ENCODE assay signal across 15 cellular contexts in genomic region chr9:17942498-17942897, GRCh38.
A peak's percentile ranks its signal among the peaks of the same experiment; 100 is the strongest.
DNase-seq lines count a peak whose midpoint lies in the region; ATAC-seq and TF ChIP-seq lines count a peak whose summit lies in the region.
"Had no signal": no experiment of that assay in that cellular context is flagged by ENCODE, and none has a peak within 500 bp of the region (broad histone marks: within the 10 kb centered on the region; RNA-seq: fewer than 3 reads in every experiment).

No MANE protein-coding gene starts in this region.

- H3K9me3 ChIP-seq in HEK293 (ENCODE audit: control insufficient read depth, insufficient read depth, low read depth, low read length): no peaks in the 10 kb centered on the region
- H3K9me3 ChIP-seq in colonic mucosa: no peaks in the 10 kb centered on the region

- CTCF ChIA-PET in HEK293 (lab: Yijun Ruan, JAX): no interaction called here

- no peak overlapping the region for H3K4me3 ChIP-seq in HEK293 (ENCODE audit: low read depth, low read length)
- no peak overlapping the region for H3K4me3 ChIP-seq in colonic mucosa

- H3K36me3 ChIP-seq in HEK293 (ENCODE audit: control insufficient read depth in 2 of 2, insufficient read depth in 1 of 2, low read length in 2 of 2) (no peaks in the 10 kb centered on the region), colonic mucosa (no peaks in the 10 kb centered on the region)

- intact Hi-C loops in colonic mucosa (cut with DNase I): no loop called here

- DNase-seq in NCI-H146 (lab: John Stamatoyannopoulos, UW) (peak; percentile 56), NCI-H2171 treated with DMSO at 0.1 percent for 48 hours (lab: John Stamatoyannopoulos, UW) (peak; percentile 60), colonic mucosa (peak; percentile 36)
- DNase-seq in activated CD4-positive, alpha-beta T cell treated with anti-CD3 and anti-CD28 coated beads for 1 hour: no peak
- DNase-seq in stimulated activated CD8-positive, alpha-beta memory T cell treated with anti-CD3 and anti-CD28 coated beads, Interleukin-4, amount 100 ng/mL, for 48 hours: no peak
- DNase-seq: ACHN; CD4-positive, alpha-beta T cell; KG1; NCI-H1436; NCI-H2227 treated with DMSO at 0.1 percent for 48 hours; NCI-H82; SIG-M5; T-helper 17 cell had no signal

- no peaks in the 10 kb centered on the region for H3K27me3 ChIP-seq in colonic mucosa

- H3K9ac ChIP-seq in colonic mucosa (ENCODE audit: low read depth in 2 of 2, low read length in 2 of 2): no peak overlapping the region

- POLR2A ChIA-PET in HEK293 (lab: Yijun Ruan, JAX): no interaction called here

- H3K27ac ChIP-seq in HEK293 (ENCODE audit: extremely low read depth, low read depth, low read length) (no peak overlapping the region), colonic mucosa (no peak overlapping the region)

- no peak for ATAC-seq in HG03196 (IDR thresholded peaks at IDR 0.05; ENCODE audit: unreplicated experiment)
- ATAC-seq: T-helper 17 cell had no signal

- TF ChIP-seq CTCF in HEK293 (tag by site-specific recombination; IDR thresholded peaks at IDR 0.05): no peak
- TF ChIP-seq CTCF in colonic mucosa (IDR thresholded peaks at IDR 0.05): no peak

- H3K4me1 ChIP-seq in HEK293 (ENCODE audit: control insufficient read depth, insufficient read depth, low read length) (no peaks in the 10 kb centered on the region), colonic mucosa (no peaks in the 10 kb centered on the region)

TF ChIP-seq in HEK293, 187 proteins besides CTCF, POLR2A, EP300 and RAD21:
- 0 out of 2 replicates have a peak, but pooled peaks have one; percentile 21 for TF ChIP-seq SCRT2 (tag by site-specific recombination; IDR thresholded peaks at IDR 0.05)
- TF ChIP-seq ZNF292 (tag by site-specific recombination; IDR thresholded peaks at IDR 0.05; ENCODE audit: borderline replicate concordance, low read depth): no peak

Comparison
In these comparisons a context has a peak if more than half of its experiments do, and no peak if none do; other contexts are left out.
1. DNase-seq: peak in NCI-H146 (single experiment), NCI-H2171 treated with DMSO at 0.1 percent for 48 hours (single experiment) and colonic mucosa (single experiment); none in activated CD4-positive, alpha-beta T cell treated with anti-CD3 and anti-CD28 coated beads for 1 hour (single experiment) and stimulated activated CD8-positive, alpha-beta memory T cell treated with anti-CD3 and anti-CD28 coated beads, Interleukin-4, amount 100 ng/mL, for 48 hours (single experiment).